1 cellular context compared by ENCODE assay signal in the genomic region with DNA sequence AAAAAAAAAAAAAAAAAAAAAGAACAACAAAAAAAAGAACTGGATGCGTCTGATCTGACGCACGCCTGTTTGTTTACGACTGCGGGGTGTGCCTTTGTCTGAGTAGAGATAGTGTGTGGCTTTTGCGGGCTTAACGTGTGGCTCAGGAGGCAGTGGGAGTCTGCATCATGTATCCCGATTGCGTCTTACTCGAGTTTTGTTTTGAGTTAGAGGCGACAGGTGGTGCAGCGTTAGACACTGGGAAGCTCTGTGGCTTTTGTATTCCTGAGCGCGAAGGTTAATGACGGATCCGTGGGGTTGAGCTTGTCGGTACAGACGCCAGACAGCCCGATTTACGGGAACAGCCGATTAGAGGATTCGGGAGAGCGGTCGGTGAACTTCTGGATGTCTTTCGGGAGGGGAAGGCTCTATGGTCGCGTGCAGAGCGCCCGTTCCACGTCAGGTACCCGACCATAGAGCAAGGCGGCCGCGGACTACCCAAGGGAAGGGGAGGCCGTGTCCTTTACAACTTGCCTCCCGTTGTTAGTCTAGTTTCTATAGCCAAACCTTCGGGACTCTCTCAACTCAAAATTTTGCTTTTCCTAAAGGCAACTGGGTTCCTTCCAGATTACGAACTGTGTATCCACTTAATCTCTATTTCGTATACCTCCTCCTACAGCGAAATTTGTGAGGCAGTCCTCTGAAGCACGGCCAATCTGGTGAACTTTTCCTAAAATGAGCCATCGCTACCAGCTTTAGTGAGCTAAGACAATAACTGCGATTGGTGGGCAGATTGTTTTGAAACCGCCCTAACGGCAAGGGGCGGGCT.
TF ChIP-seq lines count a peak whose summit lies in the region.

No MANE protein-coding gene starts in this region.

TF ChIP-seq in GM12878, 131 proteins besides CTCF, POLR2A, EP300 and RAD21 (continued from another document):
- TF ChIP-seq, protein P1, sequence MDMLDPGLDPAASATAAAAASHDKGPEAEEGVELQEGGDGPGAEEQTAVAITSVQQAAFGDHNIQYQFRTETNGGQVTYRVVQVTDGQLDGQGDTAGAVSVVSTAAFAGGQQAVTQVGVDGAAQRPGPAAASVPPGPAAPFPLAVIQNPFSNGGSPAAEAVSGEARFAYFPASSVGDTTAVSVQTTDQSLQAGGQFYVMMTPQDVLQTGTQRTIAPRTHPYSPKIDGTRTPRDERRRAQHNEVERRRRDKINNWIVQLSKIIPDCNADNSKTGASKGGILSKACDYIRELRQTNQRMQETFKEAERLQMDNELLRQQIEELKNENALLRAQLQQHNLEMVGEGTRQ (IDR thresholded peaks at IDR 0.05; ENCODE audit: borderline replicate concordance, low read depth, low read length) = no peak
- TF ChIP-seq, protein P2, sequence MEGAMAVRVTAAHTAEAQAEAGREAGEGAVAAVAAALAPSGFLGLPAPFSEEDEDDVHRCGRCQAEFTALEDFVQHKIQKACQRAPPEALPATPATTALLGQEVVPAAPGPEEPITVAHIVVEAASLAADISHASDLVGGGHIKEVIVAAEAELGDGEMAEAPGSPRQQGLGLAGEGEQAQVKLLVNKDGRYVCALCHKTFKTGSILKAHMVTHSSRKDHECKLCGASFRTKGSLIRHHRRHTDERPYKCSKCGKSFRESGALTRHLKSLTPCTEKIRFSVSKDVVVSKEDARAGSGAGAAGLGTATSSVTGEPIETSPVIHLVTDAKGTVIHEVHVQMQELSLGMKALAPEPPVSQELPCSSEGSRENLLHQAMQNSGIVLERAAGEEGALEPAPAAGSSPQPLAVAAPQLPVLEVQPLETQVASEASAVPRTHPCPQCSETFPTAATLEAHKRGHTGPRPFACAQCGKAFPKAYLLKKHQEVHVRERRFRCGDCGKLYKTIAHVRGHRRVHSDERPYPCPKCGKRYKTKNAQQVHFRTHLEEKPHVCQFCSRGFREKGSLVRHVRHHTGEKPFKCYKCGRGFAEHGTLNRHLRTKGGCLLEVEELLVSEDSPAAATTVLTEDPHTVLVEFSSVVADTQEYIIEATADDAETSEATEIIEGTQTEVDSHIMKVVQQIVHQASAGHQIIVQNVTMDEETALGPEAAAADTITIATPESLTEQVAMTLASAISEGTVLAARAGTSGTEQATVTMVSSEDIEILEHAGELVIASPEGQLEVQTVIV (IDR thresholded peaks at IDR 0.05; ENCODE audit: borderline replicate concordance, partially characterized antibody) = peak; percentile 4
